Comparison of ENCODE assay signal across 16 cellular contexts in genomic region chr10:47207280-47207613, GRCh38.
DNase-seq lines count a peak whose midpoint lies in the region; ATAC-seq and TF ChIP-seq lines count a peak whose summit lies in the region.
"Had no signal": no experiment of that assay in that cellular context is flagged by ENCODE, and none has a peak within 500 bp of the region (broad histone marks: within the 10 kb centered on the region; RNA-seq: fewer than 3 reads in every experiment).

No MANE protein-coding gene starts in this region.

- BruUV-seq in PC-3 (replicated peaks; lab: Mats Ljungman, UMichigan) = no TSS peak

- no peaks in the 10 kb centered on the region for H4K20me1 ChIP-seq in PC-3 (ENCODE audit: low read length)

- no peaks in the 10 kb centered on the region for H3F3A ChIP-seq in PC-3 (ENCODE audit: low read length, unreplicated experiment)

- DNase-seq in activated CD4-positive, alpha-beta T cell treated with anti-CD3 and anti-CD28 coated beads, Interleukin-2, amount 10 ng/mL, durations not matched to agents 7 days and 5 days = no peak
- DNase-seq in activated CD4-positive, alpha-beta T cell treated with anti-CD3 and anti-CD28 coated beads for 4 hours = no peak
- DNase-seq in NOMO-1 (lab: John Stamatoyannopoulos, UW; ENCODE audit: unreplicated experiment in 2 of 2) = peak; percentile 76 to 88
- DNase-seq in cardiac fibroblast (ENCODE audit: low read depth in 2 of 2) = peak; percentile 11 to 28
- DNase-seq in sciatic nerve (ENCODE audit: low spot score) = no peak
- no peak for DNase-seq in SHP77 treated with DMSO at 0.1 percent for 48 hours (lab: John Stamatoyannopoulos, UW)
- no peak for DNase-seq in putamen (ENCODE audit: low spot score)
- DNase-seq in PC-3 = no peak
- DNase-seq: DMS53; H9; heart right ventricle; Karpas-422; stimulated activated CD4-positive, alpha-beta T cell treated with anti-CD3 and anti-CD28 coated beads, Interleukin-4, amount 100 ng/mL, for 1 hour; substantia nigra had no signal

- CTCF ChIA-PET in activated CD4-positive, alpha-beta T cell treated with anti-CD3 and anti-CD28 coated beads, Interleukin-2, amount 10 ng/mL, durations not matched to agents 7 days and 5 days (lab: Charles Lee) = interaction anchor here (1.2 kb wide), 1 partner anchor 11 kb away, joined by 3 read pairs; no protein-coding TSS in a partner anchor
- CTCF ChIA-PET in PC-3 (lab: Charles Lee) = interaction anchor here (0.6 kb wide), 1 partner anchor 1972 kb away, joined by 4 read pairs; no protein-coding TSS in a partner anchor

- H3K79me2 ChIP-seq in PC-3 (ENCODE audit: low read length) = no peaks in the 10 kb centered on the region

- H3K4me3 ChIP-seq in cardiac fibroblast (replicated peaks in 1 of 2; ENCODE audit: low read depth in 2 of 2, low read length in 2 of 2) = no peak overlapping the region
- H3K4me3 ChIP-seq in PC-3 (ENCODE audit: low read length) = no peak overlapping the region
- H3K4me3 ChIP-seq: GM12878, heart right ventricle had no signal

- H3K4me1 ChIP-seq in PC-3 (ENCODE audit: insufficient read depth, low read length) = no peaks in the 10 kb centered on the region

- ATAC-seq in sciatic nerve = peak; percentile 78
- ATAC-seq in PC-3 = no peak

- POLR2A ChIA-PET in activated CD4-positive, alpha-beta T cell treated with anti-CD3 and anti-CD28 coated beads, Interleukin-2, amount 10 ng/mL, durations not matched to agents 7 days and 5 days (lab: Charles Lee) = no interaction called here
- POLR2A ChIA-PET in PC-3 (lab: Charles Lee; ENCODE audit: unreplicated experiment) = no interaction called here

- peaks cover 9% of the 10 kb centered on the region for H3K9me3 Mint-ChIP-seq in activated CD4-positive, alpha-beta T cell treated with anti-CD3 and anti-CD28 coated beads, Interleukin-2, amount 10 ng/mL, durations not matched to agents 7 days and 5 days

- peaks cover 30% of the 10 kb centered on the region for H3K4me1 Mint-ChIP-seq in activated CD4-positive, alpha-beta T cell treated with anti-CD3 and anti-CD28 coated beads, Interleukin-2, amount 10 ng/mL, durations not matched to agents 7 days and 5 days
- H3K4me1 Mint-ChIP-seq: memory B cell had no signal

- no peak overlapping the region for H2AFZ ChIP-seq in PC-3 (ENCODE audit: low read length)

- no peaks in the 10 kb centered on the region for H3K27me3 ChIP-seq in PC-3 (ENCODE audit: low read length)
- H3K27me3 ChIP-seq: heart right ventricle had no signal

- H3K9me2 ChIP-seq in PC-3 (replicated peaks; ENCODE audit: low read length) = no peaks in the 10 kb centered on the region

- H3K4me2 ChIP-seq in PC-3 (ENCODE audit: low read length) = no peak overlapping the region

- no peak overlapping the region for H3K27ac ChIP-seq in PC-3 (ENCODE audit: low read length)

- no peaks in the 10 kb centered on the region for H3K36me3 ChIP-seq in PC-3 (ENCODE audit: low read depth, low read length)
- H3K36me3 ChIP-seq: heart right ventricle had no signal

- no peaks in the 10 kb centered on the region for H3K9me3 ChIP-seq in PC-3 (ENCODE audit: low read length)

- H3K36me3 Mint-ChIP-seq in activated CD4-positive, alpha-beta T cell treated with anti-CD3 and anti-CD28 coated beads, Interleukin-2, amount 10 ng/mL, durations not matched to agents 7 days and 5 days (ENCODE audit: low read depth) = peaks cover 4% of the 10 kb centered on the region

- intact Hi-C loops in sciatic nerve (cut with DNase I) = no loop called here
- intact Hi-C loops in PC-3 (cut with micrococcal nuclease) = no loop called here

- no peak overlapping the region for H3K4me3 Mint-ChIP-seq in activated CD4-positive, alpha-beta T cell treated with anti-CD3 and anti-CD28 coated beads, Interleukin-2, amount 10 ng/mL, durations not matched to agents 7 days and 5 days
- H3K4me3 Mint-ChIP-seq: H9, memory B cell had no signal

- no peak overlapping the region for H3K9ac ChIP-seq in PC-3 (ENCODE audit: low read length)

- TF ChIP-seq CTCF in cardiac fibroblast (IDR thresholded peaks at IDR 0.05; ENCODE audit: low read depth, low read length) (no peak), PC-3 (conservative IDR thresholded peaks at IDR 0.05; ENCODE audit: low read depth, low read length) (no peak)

- H3K27ac Mint-ChIP-seq in activated CD4-positive, alpha-beta T cell treated with anti-CD3 and anti-CD28 coated beads, Interleukin-2, amount 10 ng/mL, durations not matched to agents 7 days and 5 days = peak overlapping the region; percentile 82
- H3K27ac Mint-ChIP-seq: H9, memory B cell had no signal

- H3K27me3 Mint-ChIP-seq in activated CD4-positive, alpha-beta T cell treated with anti-CD3 and anti-CD28 coated beads, Interleukin-2, amount 10 ng/mL, durations not matched to agents 7 days and 5 days = no peaks in the 10 kb centered on the region

Comparison
In these comparisons a context has a peak if more than half of its experiments do, and no peak if none do; other contexts are left out.
1. DNase-seq: peak in NOMO-1 (2 of 2) and cardiac fibroblast (2 of 2); none in activated CD4-positive, alpha-beta T cell treated with anti-CD3 and anti-CD28 coated beads, Interleukin-2, amount 10 ng/mL, durations not matched to agents 7 days and 5 days (single experiment), activated CD4-positive, alpha-beta T cell treated with anti-CD3 and anti-CD28 coated beads for 4 hours (0 of 2), sciatic nerve (single experiment), SHP77 treated with DMSO at 0.1 percent for 48 hours (single experiment), putamen (single experiment) and PC-3 (single experiment).